ENCODE assay signal across 25 cellular contexts in genomic region chr5:97644896-97645295, GRCh38.
"Had no signal": no experiment of that assay in that cellular context is flagged by ENCODE, and none has a peak within 500 bp of the region (broad histone marks: within the 10 kb centered on the region; RNA-seq: fewer than 3 reads in every experiment).

No MANE protein-coding gene starts in this region.

- ATAC-seq: stimulated activated effector memory CD8-positive, alpha-beta T cell treated with anti-CD3 and anti-CD28 coated beads, Interleukin-12 subunit alpha, Interleukin-12 subunit beta, amount 100 ng/mL, for 72 hours; stimulated activated memory B cell treated with anti-CD40 and anti-IgM and Interleukin-4, amounts not matched to agents 10 μg/mL and 1 μg/mL and 100 μg/mL, for 72 hours; stimulated activated naive B cell treated with anti-CD40 and anti-IgM and Interleukin-4, amounts not matched to agents 10 μg/mL and 1 μg/mL and 100 μg/mL, for 72 hours; stimulated activated naive CD8-positive, alpha-beta T cell treated with anti-CD3 and anti-CD28 coated beads, Interleukin-15, amount 100 ng/mL, for 72 hours; stimulated activated naive CD8-positive, alpha-beta T cell treated with anti-CD3 and anti-CD28 coated beads, Interleukin-15, Interleukin-2, amounts not matched to agents 100 U/mL and 50 U/mL, for 24 hours; upper lobe of right lung had no signal

- DNase-seq: stimulated activated CD4-positive, alpha-beta T cell treated with anti-CD3 and anti-CD28 coated beads, Interleukin-2, amount 100 ng/mL, for 48 hours; stimulated activated CD4-positive, alpha-beta T cell treated with anti-CD3 and anti-CD28 coated beads, Interleukin-4, amount 100 ng/mL, for 1 hour; stimulated activated CD4-positive, alpha-beta T cell treated with anti-CD3 and anti-CD28 coated beads, Interleukin-4, amount 100 ng/mL, for 24 hours; stimulated activated CD4-positive, alpha-beta T cell treated with anti-CD3 and anti-CD28 coated beads, Interleukin-4, amount 100 ng/mL, for 4 hours; stimulated activated CD8-positive, alpha-beta memory T cell treated with anti-CD3 and anti-CD28 coated beads, Interleukin-4, amount 100 ng/mL, for 48 hours; stimulated activated naive B cell treated with anti-CD40 and anti-IgM and Interleukin-4, amounts not matched to agents 10 μg/mL and 1 μg/mL and 100 μg/mL, for 72 hours; stimulated activated naive CD4-positive, alpha-beta T cell; stimulated activated naive CD4-positive, alpha-beta T cell treated with Interleukin-2 at 50 U/mL for 16 hours; stimulated activated naive CD8-positive, alpha-beta T cell treated with anti-CD3 and anti-CD28 coated beads, Interleukin-15, amount 100 ng/mL, for 72 hours; stimulated activated naive CD8-positive, alpha-beta T cell treated with anti-CD3 and anti-CD28 coated beads, Interleukin-15, Interleukin-2, amounts not matched to agents 100 U/mL and 50 U/mL, for 24 hours; stomach; substantia nigra; testis; thyroid gland; tibial artery; transverse colon; upper lobe of left lung; upper lobe of right lung; uterus had no signal

- H3K4me1 ChIP-seq: stomach, suprapubic skin, testis, thyroid gland, tibial artery, tibial nerve, transverse colon, upper lobe of left lung, upper lobe of right lung, uterus, vagina had no signal

- H3K36me3 ChIP-seq: stomach, suprapubic skin, thoracic aorta, thyroid gland, tibial artery, tibial nerve, transverse colon, upper lobe of left lung, upper lobe of right lung, uterus, vagina had no signal

- H3K27ac ChIP-seq: stomach, suprapubic skin, testis, thoracic aorta, thyroid gland, tibial artery, tibial nerve, transverse colon, upper lobe of left lung, upper lobe of right lung, uterus, vagina had no signal

- H3K4me3 ChIP-seq: stomach, suprapubic skin, testis, thoracic aorta, thyroid gland, tibial artery, tibial nerve, transverse colon, upper lobe of left lung, upper lobe of right lung, uterus, vagina had no signal

- H3K9me3 ChIP-seq: suprapubic skin, testis, thoracic aorta, thyroid gland, tibial artery, upper lobe of right lung, uterus, vagina had no signal

- H3K27me3 ChIP-seq: stomach, suprapubic skin, testis, thyroid gland, tibial artery, tibial nerve, transverse colon, upper lobe of left lung, upper lobe of right lung, uterus, vagina had no signal
